In genomic region chr4:125334936-125335335, GRCh38 we compare ENCODE assay signal across 23 cellular contexts. TPM values are rescaled to one million over a fixed set of nuclear protein-coding genes. Genes with fewer than 3 reads are reported as not detected.
A peak's percentile ranks its signal among the peaks of the same experiment; 100 is the strongest.
DNase-seq lines count a peak whose midpoint lies in the region; ATAC-seq, FAIRE-seq and TF ChIP-seq lines count a peak whose summit lies in the region.
"Had no signal": no experiment of that assay in that cellular context is flagged by ENCODE, and none has a peak within 500 bp of the region (broad histone marks: within the 10 kb centered on the region; RNA-seq: fewer than 3 reads in every experiment).

No MANE protein-coding gene starts in this region.

- TF ChIP-seq CTCF in right lobe of liver (IDR thresholded peaks at IDR 0.05) (no peak), HepG2 (CRISPR knock-in tag; IDR thresholded peaks at IDR 0.05) (no peak)

- no peak overlapping the region for H3K4me2 ChIP-seq in HepG2 (ENCODE audit: low read depth, low read length)
- H3K4me2 ChIP-seq in GM23248 (ENCODE audit: unreplicated experiment) = no peak overlapping the region
- H3K4me2 ChIP-seq: BLaER1 treated with 17β-estradiol and CSF1 and Interleukin-3, amounts not matched to agents 10 nM and 100 nM had no signal

- H3K9me3 ChIP-seq in right lobe of liver (no peaks in the 10 kb centered on the region), HepG2 (ENCODE audit: low read length) (no peaks in the 10 kb centered on the region), GM23248 (ENCODE audit: low read depth) (no peaks in the 10 kb centered on the region)
- H3K9me3 ChIP-seq: BLaER1 treated with 17β-estradiol and CSF1 and Interleukin-3, amounts not matched to agents 10 nM and 100 nM had no signal

- CTCF ChIA-PET in HepG2 (lab: Yijun Ruan, JAX; ENCODE audit: low intra/inter-chr PET ratio, low total read pairs) = no interaction called here

- no peak overlapping the region for H3K9ac ChIP-seq in HepG2 (ENCODE audit: insufficient read depth, low read depth, low read length)
- H3K9ac ChIP-seq in GM23248 = no peak overlapping the region
- H3K9ac ChIP-seq: BLaER1 treated with 17β-estradiol and CSF1 and Interleukin-3, amounts not matched to agents 10 nM and 100 nM had no signal

- H3K79me2 ChIP-seq in HepG2 (ENCODE audit: insufficient read depth, low read length) = no peaks in the 10 kb centered on the region
- H3K79me2 ChIP-seq in GM23248 (ENCODE audit: insufficient read depth) = peaks cover 76% of the 10 kb centered on the region

- DNase-seq in right lobe of liver (no peak), HepG2 (ENCODE audit: low spot score) (no peak), left kidney (ENCODE audit: low read depth, low spot score) (peak; percentile 63), GM23248 (no peak), T-helper 2 cell (no peak), SW480 (ENCODE audit: low spot score) (no peak)
- DNase-seq: Calu3; CD8-positive, alpha-beta T cell; EL; H7; HFFc6; KG1; MV-4-11; NCI-H1417; NCI-H187; NCI-H345; NCI-H526; PC-3 had no signal

- TF ChIP-seq EP300 in HepG2 (IDR thresholded peaks at IDR 0.05; ENCODE audit: low read depth in 2 of 2, low read length in 2 of 2) (no peak), HepG2 (CRISPR knock-in tag; IDR thresholded peaks at IDR 0.05; ENCODE audit: borderline replicate concordance) (no peak)

- no TSS peak for BruUV-seq in HepG2 (replicated peaks; lab: Mats Ljungman, UMichigan)

- no peaks in the 10 kb centered on the region for H3K9me2 ChIP-seq in GM23248 (ENCODE audit: insufficient read depth)

- intact Hi-C loops in right lobe of liver (cut with DNase I) = no loop called here
- intact Hi-C loops in HepG2 (cut with micrococcal nuclease; ENCODE audit: unreplicated experiment) = no loop called here

- H4K20me1 ChIP-seq in HepG2 (ENCODE audit: insufficient read depth, low read length) = no peaks in the 10 kb centered on the region
- no peaks in the 10 kb centered on the region for H4K20me1 ChIP-seq in GM23248 (ENCODE audit: insufficient read depth)
- H4K20me1 ChIP-seq: BLaER1 treated with 17β-estradiol and CSF1 and Interleukin-3, amounts not matched to agents 10 nM and 100 nM had no signal

- FAIRE-seq in HepG2 (lab: Jason Lieb, UNC) = no peak
- FAIRE-seq in endometrium (lab: Jason Lieb, UNC) = peak; percentile 99
- FAIRE-seq: GM12891, GM18507 had no signal

- POLR2A ChIA-PET in HepG2 (lab: Yijun Ruan, JAX) = no interaction called here

- no peaks in the 10 kb centered on the region for H3K27me3 ChIP-seq in right lobe of liver
- H3K27me3 ChIP-seq in HepG2 (ENCODE audit: control insufficient read depth in 1 of 2, insufficient read depth in 2 of 2, low read length in 2 of 2) = no peaks in the 10 kb centered on the region
- no peaks in the 10 kb centered on the region for H3K27me3 ChIP-seq in GM23248 (replicated peaks; ENCODE audit: insufficient read depth)
- H3K27me3 ChIP-seq: BLaER1 treated with 17β-estradiol and CSF1 and Interleukin-3, amounts not matched to agents 10 nM and 100 nM had no signal

- in situ Hi-C loops in HepG2 (cut with HindIII; ENCODE audit: extremely low pct_ligation_motif_present, low pct_unique_long_range_greater_than_20kb) (no loop called here), GM23248 (cut with MboI) (no loop called here)

- TF ChIP-seq POLR2A in right lobe of liver (IDR thresholded peaks at IDR 0.05) (no peak), HepG2 (IDR thresholded peaks at IDR 0.05; ENCODE audit: insufficient read depth in 1 of 2, low read depth in 2 of 2, low read length in 2 of 2) (no peak)

- H3F3A ChIP-seq in GM23248 (ENCODE audit: insufficient read depth) = no peaks in the 10 kb centered on the region

- no peak for TF ChIP-seq RAD21 in HepG2 (CRISPR knock-in tag; IDR thresholded peaks at IDR 0.05)

- peaks cover 0 to 3% (median 0%) of the 10 kb centered on the region in 4 donors for H3K4me1 ChIP-seq in right lobe of liver
- no peaks in the 10 kb centered on the region for H3K4me1 ChIP-seq in HepG2 (ENCODE audit: insufficient read depth, low read length)
- peaks cover 13% of the 10 kb centered on the region for H3K4me1 ChIP-seq in GM23248 (ENCODE audit: insufficient read depth)
- H3K4me1 ChIP-seq: BLaER1 treated with 17β-estradiol and CSF1 and Interleukin-3, amounts not matched to agents 10 nM and 100 nM had no signal

- H3K4me3 ChIP-seq in right lobe of liver (no peak overlapping the region), HepG2 (replicated peaks in 1 of 3; ENCODE audit: insufficient read depth in 1 of 3, low read depth in 2 of 3, low read length in 3 of 3) (no peak overlapping the region), GM23248 (no peak overlapping the region)
- H3K4me3 ChIP-seq: BLaER1 treated with 17β-estradiol and CSF1 and Interleukin-3, amounts not matched to agents 10 nM and 100 nM had no signal

- H3K36me3 ChIP-seq in right lobe of liver (no peaks in the 10 kb centered on the region), HepG2 (replicated peaks in 1 of 2; ENCODE audit: control insufficient read depth in 1 of 2, insufficient read depth in 2 of 2, low read length in 2 of 2) (no peaks in the 10 kb centered on the region), GM23248 (ENCODE audit: low read depth) (no peaks in the 10 kb centered on the region)
- H3K36me3 ChIP-seq: BLaER1 treated with 17β-estradiol and CSF1 and Interleukin-3, amounts not matched to agents 10 nM and 100 nM had no signal

- no peak overlapping the region for H3K27ac ChIP-seq in right lobe of liver
- no peak overlapping the region for H3K27ac ChIP-seq in HepG2 (ENCODE audit: extremely low read length, insufficient read depth, low read length)
- no peak overlapping the region for H3K27ac ChIP-seq in GM23248
- H3K27ac ChIP-seq: BLaER1 treated with 17β-estradiol and CSF1 and Interleukin-3, amounts not matched to agents 10 nM and 100 nM; RWPE1 had no signal

- ATAC-seq in right lobe of liver (peak; percentile 28 to 53 (median 42)), HepG2 (no peak)
- ATAC-seq: CD8-positive, alpha-beta T cell; PC-3 had no signal

- WGBS in right lobe of liver (ENCODE audit: insufficient coverage, low coverage, low lambda C conversion rate, missing lambda C conversion rate) = 35% methylated on average over 1 of the region's 1 CpG
- 34% methylated on average over 1 of the region's 1 CpG for WGBS in HepG2 (ENCODE audit: low lambda C conversion rate)
- WGBS in GM23248 (ENCODE audit: low coverage in 1 of 2, low lambda C conversion rate in 2 of 2, missing lambda C conversion rate in 2 of 2), 2 experiments = 41 to 47% methylated on average over 1 of the region's 1 CpG

- H2AFZ ChIP-seq in HepG2 (ENCODE audit: low read length) = no peak overlapping the region
- H2AFZ ChIP-seq in GM23248 = no peak overlapping the region

TF ChIP-seq in HepG2, 621 proteins besides CTCF, POLR2A, EP300 and RAD21 (continues in another document):
- TF ChIP-seq ZNF782 (CRISPR knock-in tag; IDR thresholded peaks at IDR 0.05; ENCODE audit: borderline replicate concordance) (no peak), ZNF83 (CRISPR knock-in tag; IDR thresholded peaks at IDR 0.05; ENCODE audit: borderline replicate concordance) (no peak), PBX2 (CRISPR knock-in tag; IDR thresholded peaks at IDR 0.05) (no peak), MAZ (IDR thresholded peaks at IDR 0.05; ENCODE audit: borderline replicate concordance, low read depth, low read length) (no peak), MAZ (CRISPR knock-in tag; IDR thresholded peaks at IDR 0.05; ENCODE audit: low read depth) (no peak), CC2D1A (CRISPR knock-in tag; IDR thresholded peaks at IDR 0.05) (no peak), ZC3H4 (CRISPR knock-in tag; IDR thresholded peaks at IDR 0.05; ENCODE audit: borderline replicate concordance) (no peak), ZFP37 (CRISPR knock-in tag; IDR thresholded peaks at IDR 0.05; ENCODE audit: borderline replicate concordance) (no peak), ZNF468 (CRISPR knock-in tag; IDR thresholded peaks at IDR 0.05) (no peak), SP140L (CRISPR knock-in tag; IDR thresholded peaks at IDR 0.05; ENCODE audit: borderline replicate concordance) (no peak), PCBP2 (optimal IDR thresholded peaks at IDR 0.05; ENCODE audit: low read depth, low read length, poor library complexity, severe bottlenecking) (no peak)

RNA-seq across cellular contexts. Expression of gene FAT4, which starts 20.2 kb away (rescaled TPM):
- total RNA-seq in right lobe of liver (1 to 10 TPM; 2.8 to 4.6 (median 3.6) TPM), HepG2 (2016; rRNA removed; fragmentation: Illumina TruSeq; extraction: Trizol) (0.27 TPM in 2 replicates)
- total RNA-seq in HepG2 (2016; cell fraction: cytosol; rRNA removed; fragmentation: Illumina TruSeq; extraction: Trizol; ENCODE audit: low read depth) = under 0.01 TPM in 1 of 2 replicates, not detected in the other
- 0.24 and 0.28 TPM in 2 replicates for total RNA-seq in HepG2 (2016; cell fraction: insoluble cytoplasmic fraction; rRNA removed; fragmentation: Illumina TruSeq; extraction: Trizol)
- 0.03 and 0.06 TPM in 2 replicates for total RNA-seq in HepG2 (2016; cell fraction: membrane; rRNA removed; fragmentation: Illumina TruSeq; extraction: Trizol)
- total RNA-seq in HepG2 (2016; cell fraction: nucleus; rRNA removed; fragmentation: Illumina TruSeq; extraction: Trizol) = 0.69 and 0.78 TPM in 2 replicates
- polyA plus RNA-seq in HepG2 (2011; rRNA removed) (0.69 and 1.2 TPM in 2 replicates), GM23248 (2016; fragmentation: Nextera tagmentation; extraction: Ambion mirVana) (2.1 and 2.4 TPM in 2 replicates)
- 0.42 and 0.63 TPM in 2 replicates for polyA plus RNA-seq in HepG2 (2011; cell fraction: cytosol; rRNA removed)
- 0.92 and 1.0 TPM in 2 replicates for polyA plus RNA-seq in HepG2 (2011; cell fraction: nucleus; rRNA removed)
- 0.25 and 0.79 TPM in 2 replicates for polyA plus RNA-seq in HepG2 (2012)
- not detected in 2 replicates for polyA plus RNA-seq in HepG2 (2016; cell fraction: cytosol; fragmentation: Illumina TruSeq; extraction: Trizol; ENCODE audit: low read depth)
- 0.08 TPM in 2 replicates for polyA plus RNA-seq in HepG2 (2016; cell fraction: insoluble cytoplasmic fraction; fragmentation: Illumina TruSeq; extraction: Trizol; ENCODE audit: low read depth)
- 0.02 TPM in 1 of 2 replicates, not detected in the other for polyA plus RNA-seq in HepG2 (2016; cell fraction: membrane; fragmentation: Illumina TruSeq; extraction: Trizol; ENCODE audit: low read depth)
- polyA plus RNA-seq in HepG2 (2016; cell fraction: nucleus; fragmentation: Illumina TruSeq; extraction: Trizol; ENCODE audit: insufficient read depth, low read depth) = 0.24 and 0.29 TPM in 2 replicates
- 0.94 and 2.7 TPM in 2 replicates for polyA minus RNA-seq in HepG2 (2011; rRNA and poly(A)+ RNA removed; ENCODE audit: low replicate concordance)
- 1.4 and 2.4 TPM in 2 replicates for polyA minus RNA-seq in HepG2 (2011; cell fraction: cytosol; rRNA and poly(A)+ RNA removed)
- polyA minus RNA-seq in HepG2 (2011; cell fraction: nucleus; rRNA and poly(A)+ RNA removed) = 6.6 and 8.8 TPM in 2 replicates
- total RNA-seq in GM23248 (2014; rRNA removed; shearing (Covaris generic)) = 22.0 and 22.4 TPM in 2 replicates
- total RNA-seq: CD8-positive, alpha-beta T cell had no signal
